ENCODE assay signal across 31 cellular contexts in genomic region chr20:63541371-63541770, GRCh38. TPM values are rescaled to one million over a fixed set of nuclear protein-coding genes. Genes with fewer than 3 reads are reported as not detected.
"Had no signal": no experiment of that assay in that cellular context is flagged by ENCODE, and none has a peak within 500 bp of the region (broad histone marks: within the 10 kb centered on the region; RNA-seq: fewer than 3 reads in every experiment).

No MANE protein-coding gene starts in this region.

- H3K4me3 Mint-ChIP-seq: activated CD4-positive, alpha-beta T cell treated with anti-CD3 and anti-CD28 coated beads for 36 hours; activated CD4-positive, alpha-beta T cell treated with anti-CD3 and anti-CD28 coated beads, Interleukin-2, amount 10 ng/mL, durations not matched to agents 7 days and 5 days; activated CD8-positive, alpha-beta T cell treated with anti-CD3 and anti-CD28 coated beads, Interleukin-2, amount 10 ng/mL, durations not matched to agents 7 days and 5 days; activated naive CD4-positive, alpha-beta T cell treated with anti-CD3 and anti-CD28 coated beads for 36 hours; activated T-cell treated with anti-CD3 and anti-CD28 coated beads, Interleukin-2, amount 50 U/mL, for 24 hours; central memory CD8-positive, alpha-beta T cell; WTC11 had no signal

- H3K9me3 ChIP-seq: SJCRH30 had no signal

- H3K27ac ChIP-seq: brain microvascular endothelial cell, cardiac muscle cell, SJCRH30, SK-N-MC had no signal

- H3K27ac Mint-ChIP-seq: activated CD4-positive, alpha-beta T cell treated with anti-CD3 and anti-CD28 coated beads for 36 hours; activated CD4-positive, alpha-beta T cell treated with anti-CD3 and anti-CD28 coated beads, Interleukin-2, amount 10 ng/mL, durations not matched to agents 7 days and 5 days; activated CD8-positive, alpha-beta T cell treated with anti-CD3 and anti-CD28 coated beads, Interleukin-2, amount 10 ng/mL, durations not matched to agents 7 days and 5 days; activated naive CD4-positive, alpha-beta T cell treated with anti-CD3 and anti-CD28 coated beads for 36 hours; activated naive CD4-positive, alpha-beta T cell treated with anti-CD3 and anti-CD28 coated beads, Interleukin-2, amount 50 U/mL, for 72 hours; activated T-cell treated with anti-CD3 and anti-CD28 coated beads, Interleukin-2, amount 50 U/mL, for 24 hours; activated T-helper 2 cell treated with anti-CD3 and anti-CD28 coated beads, Interferon-gamma antibody, Interleukin-2, Interleukin-4, amounts not matched to agents 10 μg/mL and 5 μg/mL and 100 μg/mL, durations not matched to agents 14 hours and 24 hours and 36 hours; WTC11 had no signal

- ATAC-seq: activated CD4-positive, alpha-beta T cell treated with anti-CD3 and anti-CD28 coated beads for 36 hours; activated CD4-positive, CD25-positive, alpha-beta regulatory T cell treated with anti-CD3 and anti-CD28 coated beads, Interleukin-2, amount 50 U/mL, for 24 hours; activated CD8-positive, alpha-beta T cell treated with anti-CD3 and anti-CD28 coated beads, Interleukin-2, amount 10 ng/mL, durations not matched to agents 7 days and 5 days; activated naive CD4-positive, alpha-beta T cell treated with anti-CD3 and anti-CD28 coated beads, Interleukin-2, amount 50 U/mL, for 72 hours; WTC11 had no signal

- H3K9me3 Mint-ChIP-seq: activated CD4-positive, alpha-beta T cell treated with anti-CD3 and anti-CD28 coated beads, Interleukin-2, amount 10 ng/mL, durations not matched to agents 7 days and 5 days; activated naive CD4-positive, alpha-beta T cell treated with anti-CD3 and anti-CD28 coated beads for 36 hours; activated naive CD4-positive, alpha-beta T cell treated with anti-CD3 and anti-CD28 coated beads, Interleukin-2, amount 50 U/mL, for 72 hours; activated T-cell treated with anti-CD3 and anti-CD28 coated beads, Interleukin-2, amount 50 U/mL, for 24 hours; activated T-helper 2 cell treated with anti-CD3 and anti-CD28 coated beads, Interferon-gamma antibody, Interleukin-2, Interleukin-4, amounts not matched to agents 10 μg/mL and 5 μg/mL and 100 μg/mL, durations not matched to agents 14 hours and 24 hours and 36 hours; central memory CD8-positive, alpha-beta T cell; WTC11 had no signal

- H3K4me3 ChIP-seq: cardiac muscle cell, SJCRH30, SK-N-MC had no signal

- H3K27me3 Mint-ChIP-seq: activated CD4-positive, alpha-beta T cell treated with anti-CD3 and anti-CD28 coated beads for 36 hours; activated CD4-positive, alpha-beta T cell treated with anti-CD3 and anti-CD28 coated beads, Interleukin-2, amount 10 ng/mL, durations not matched to agents 7 days and 5 days; activated T-cell treated with anti-CD3 and anti-CD28 coated beads, Interleukin-2, amount 50 U/mL, for 24 hours; central memory CD8-positive, alpha-beta T cell had no signal

- H3K36me3 Mint-ChIP-seq: activated naive CD4-positive, alpha-beta T cell treated with anti-CD3 and anti-CD28 coated beads, Interleukin-2, amount 50 U/mL, for 72 hours; WTC11 had no signal

- DNase-seq: activated CD4-positive, alpha-beta T cell treated with anti-CD3 and anti-CD28 coated beads for 36 hours; activated CD4-positive, alpha-beta T cell treated with anti-CD3 and anti-CD28 coated beads, Interleukin-2, amount 10 ng/mL, durations not matched to agents 7 days and 5 days; activated CD4-positive, alpha-beta T cell treated with anti-CD3 and anti-CD28 coated beads, Interleukin-2, amount 50 U/mL, for 48 hours; activated CD8-positive, alpha-beta T cell treated with anti-CD3 and anti-CD28 coated beads, Interleukin-2, amount 10 ng/mL, durations not matched to agents 7 days and 5 days; activated gamma-delta T cell; activated naive CD4-positive, alpha-beta T cell treated with anti-CD3 and anti-CD28 coated beads for 36 hours; activated T-cell treated with anti-CD3 and anti-CD28 coated beads, Interleukin-2, amount 50 U/mL, for 24 hours; brain microvascular endothelial cell; Kasumi-1; MM.1S; MV-4-11; NCI-H1092; NCI-H1436 treated with DMSO at 0.1 percent for 48 hours; NCI-H1694 treated with DMSO at 0.1 percent for 48 hours; NCI-H2029; NCI-H2171; NCI-H510A; NCI-H748 treated with DMSO at 0.1 percent for 48 hours; NK-92 treated with Interleukin-12 subunit alpha and Interleukin-12 subunit beta, amount 100 ng/mL, for 24 hours; SJCRH30; T1000 had no signal

- H3K27me3 ChIP-seq: brain microvascular endothelial cell, cardiac muscle cell had no signal

- H3K36me3 ChIP-seq: brain microvascular endothelial cell, cardiac muscle cell, SJCRH30 had no signal

RNA-seq across cellular contexts. Expression of gene PTK6, which starts 4.2 kb away (rescaled TPM):
- total RNA-seq: cardiac muscle cell, chondrocyte had no signal

RNA-seq across cellular contexts. Expression of gene SRMS, which starts 6.2 kb away (rescaled TPM):
- total RNA-seq: activated CD4-positive, alpha-beta T cell treated with anti-CD3 and anti-CD28 coated beads for 36 hours; activated CD4-positive, alpha-beta T cell treated with anti-CD3 and anti-CD28 coated beads, Interleukin-2, amount 10 ng/mL, durations not matched to agents 7 days and 5 days; activated CD8-positive, alpha-beta T cell treated with anti-CD3 and anti-CD28 coated beads, Interleukin-2, amount 10 ng/mL, durations not matched to agents 7 days and 5 days; activated naive CD4-positive, alpha-beta T cell treated with anti-CD3 and anti-CD28 coated beads for 36 hours; activated naive CD4-positive, alpha-beta T cell treated with anti-CD3 and anti-CD28 coated beads, Interleukin-2, amount 50 U/mL, for 72 hours; activated T-helper 2 cell treated with anti-CD3 and anti-CD28 coated beads, Interferon-gamma antibody, Interleukin-2, Interleukin-4, amounts not matched to agents 10 μg/mL and 5 μg/mL and 100 μg/mL, durations not matched to agents 14 hours and 24 hours and 36 hours; cardiac muscle cell; chondrocyte; SJCRH30; T-helper 1 cell treated with Interleukin-12 subunit alpha and Interleukin-12 subunit beta and Interleukin-4 antibody, amounts not matched to agents 30 ng/mL and 1 ng/mL, for 36 hours; T-helper 2 cell treated with Interferon-gamma antibody and Interleukin-4, amounts not matched to agents 100 ng/mL and 5 ng/mL, for 36 hours had no signal
- polyA plus RNA-seq: cardiac muscle cell had no signal
